13 cellular contexts compared by ENCODE assay signal in the genomic region with DNA sequence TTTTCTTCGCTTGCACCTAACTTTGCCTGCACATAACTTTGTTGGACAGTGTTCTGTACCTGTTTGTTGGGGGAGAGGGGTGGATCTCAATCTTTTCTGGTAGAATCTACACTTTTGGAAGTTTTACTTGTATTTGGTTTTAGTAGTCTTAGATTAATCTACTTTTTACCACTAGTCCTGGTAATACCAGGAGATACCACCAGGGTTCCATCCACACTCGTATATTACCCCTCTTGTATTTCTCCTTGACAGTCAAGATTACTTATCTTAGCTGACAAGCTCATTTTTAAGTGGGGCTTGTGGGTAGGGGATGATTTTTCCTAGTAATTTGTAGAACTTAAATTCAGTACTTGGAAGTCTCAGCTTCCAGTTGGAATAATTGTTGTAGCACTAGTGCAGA. TPM values are rescaled to one million over a fixed set of nuclear protein-coding genes. Genes with fewer than 3 reads are reported as not detected.
A peak's percentile ranks its signal among the peaks of the same experiment; 100 is the strongest.
DNase-seq lines count a peak whose midpoint lies in the region; ATAC-seq, FAIRE-seq and TF ChIP-seq lines count a peak whose summit lies in the region.
"Had no signal": no experiment of that assay in that cellular context is flagged by ENCODE, and none has a peak within 500 bp of the region (broad histone marks: within the 10 kb centered on the region; RNA-seq: fewer than 3 reads in every experiment).

No MANE protein-coding gene starts in this region.

- no peak overlapping the region for H2AK5ac ChIP-seq in mesendoderm (ENCODE audit: low read length)

- no peaks in the 10 kb centered on the region for H3K27me3 ChIP-seq in BJ (ENCODE audit: control insufficient read depth, insufficient read depth, low read length)
- no peaks in the 10 kb centered on the region for H3K27me3 ChIP-seq in HL-60 (ENCODE audit: insufficient read depth, poor library complexity, severe bottlenecking)
- no peaks in the 10 kb centered on the region for H3K27me3 ChIP-seq in breast epithelium
- H3K27me3 ChIP-seq in mesendoderm (ENCODE audit: insufficient read depth, low read length, poor library complexity), result no peaks in the 10 kb centered on the region
- H3K27me3 ChIP-seq in pancreas, result no peaks in the 10 kb centered on the region

- intact Hi-C loops in breast epithelium (cut with DNase I; ENCODE audit: low total_unique reads) (no loop called here), pancreas (cut with DNase I) (no loop called here)

- H2BK15ac ChIP-seq in mesendoderm (replicated peaks; ENCODE audit: low read depth), result no peak overlapping the region

- ATAC-seq in pancreas (no peak), HG03442 (IDR thresholded peaks at IDR 0.05; ENCODE audit: unreplicated experiment) (no peak), GM21529 (IDR thresholded peaks at IDR 0.05; ENCODE audit: unreplicated experiment) (no peak)

- TF ChIP-seq POLR2A in breast epithelium (IDR thresholded peaks at IDR 0.05), result no peak

- no peak overlapping the region for H3K27ac ChIP-seq in HL-60 (replicated peaks)
- no peak overlapping the region for H3K27ac ChIP-seq in breast epithelium
- H3K27ac ChIP-seq in mesendoderm (ENCODE audit: low read depth, low read length), result no peak overlapping the region
- H3K27ac ChIP-seq in pancreas, result no peak overlapping the region
- H3K27ac ChIP-seq: SK-N-MC had no signal

- no peaks in the 10 kb centered on the region for H3K36me3 ChIP-seq in BJ (ENCODE audit: control insufficient read depth, insufficient read depth, low read length)
- no peaks in the 10 kb centered on the region for H3K36me3 ChIP-seq in breast epithelium
- no peaks in the 10 kb centered on the region for H3K36me3 ChIP-seq in mesendoderm (ENCODE audit: control insufficient read depth, insufficient read depth, low read length)
- peaks cover 0 to 13% (median 0%) of the 10 kb centered on the region in 3 donors for H3K36me3 ChIP-seq in pancreas

- no peak overlapping the region for H3K4me2 ChIP-seq in mesendoderm (ENCODE audit: low read length)

- H3K56ac ChIP-seq in mesendoderm (ENCODE audit: low read length), result no peak overlapping the region

- FAIRE-seq in pancreas (lab: Jason Lieb, UNC), result no peak

- no peak overlapping the region for H3K4me3 ChIP-seq in BJ (ENCODE audit: low read depth, low read length)
- H3K4me3 ChIP-seq in HL-60 (replicated peaks; ENCODE audit: insufficient read depth, low read length), result no peak overlapping the region
- no peak overlapping the region for H3K4me3 ChIP-seq in breast epithelium
- no peak overlapping the region for H3K4me3 ChIP-seq in mesendoderm (ENCODE audit: low read length)
- H3K4me3 ChIP-seq in pancreas, result no peak overlapping the region
- H3K4me3 ChIP-seq: SK-N-MC had no signal

- no peak overlapping the region for H3K9ac ChIP-seq in mesendoderm (ENCODE audit: low read length)

- no peak overlapping the region for H3K23ac ChIP-seq in mesendoderm (ENCODE audit: low read length)

- no peaks in the 10 kb centered on the region for H3K9me3 ChIP-seq in breast epithelium
- H3K9me3 ChIP-seq in pancreas, result no peaks in the 10 kb centered on the region

- H4K8ac ChIP-seq in mesendoderm (ENCODE audit: low read depth, low read length), result no peak overlapping the region

- TF ChIP-seq CTCF in BJ (IDR thresholded peaks at IDR 0.05; ENCODE audit: insufficient read depth, low read depth, low read length), result peak; percentile 31
- peak; percentile 7 for TF ChIP-seq CTCF in HL-60 (IDR thresholded peaks at IDR 0.05; ENCODE audit: insufficient read depth, low read length)
- TF ChIP-seq CTCF in breast epithelium (IDR thresholded peaks at IDR 0.05), result peak in 2 of 3 donors; percentile 15 to 37
- peak in 2 of 4 donors; percentile 14 to 15 for TF ChIP-seq CTCF in pancreas (IDR thresholded peaks at IDR 0.05)

- WGBS in mesendoderm (ENCODE audit: extremely low coverage, insufficient coverage, low lambda C conversion rate), result no CpG with 5 or more reads among the region's 2 CpGs
- 91% methylated on average over 2 of the region's 2 CpGs for WGBS in pancreas, 2 donors

- POLR2A ChIA-PET in BJ (lab: Charles Lee), result no interaction called here

- H3K4me1 ChIP-seq in breast epithelium (no peaks in the 10 kb centered on the region), mesendoderm (ENCODE audit: control insufficient read depth, low read depth, low read length) (no peaks in the 10 kb centered on the region), pancreas (peaks cover 4 to 13% (median 13%) of the 10 kb centered on the region in 3 donors)

- CTCF ChIA-PET in BJ (lab: Yijun Ruan, JAX), result interaction anchor here (0.8 to 1.2 kb wide), 3 partner anchors 10 to 26 kb away, joined by 3 to 7 read pairs (median 4); no protein-coding TSS in a partner anchor

- no peaks in the 10 kb centered on the region for H3K79me1 ChIP-seq in mesendoderm (ENCODE audit: low read length)

- no peaks in the 10 kb centered on the region for H3K79me2 ChIP-seq in mesendoderm (ENCODE audit: control insufficient read depth, insufficient read depth, low read length)

- H2BK120ac ChIP-seq in mesendoderm (ENCODE audit: low read depth, low read length), result no peak overlapping the region

- no peak overlapping the region for H3K18ac ChIP-seq in mesendoderm (ENCODE audit: low read length)

- H2BK5ac ChIP-seq in mesendoderm (ENCODE audit: low read length), result no peak overlapping the region

- H4K5ac ChIP-seq in mesendoderm (ENCODE audit: low read length), result no peak overlapping the region

- no peak overlapping the region for H3K4ac ChIP-seq in mesendoderm (ENCODE audit: low read depth, low read length)

- DNase-seq in BJ (ENCODE audit: low read depth) (no peak), HL-60 (ENCODE audit: low read depth in 1 of 2, low spot score in 1 of 2) (no peak), breast epithelium (ENCODE audit: low spot score in 2 of 2) (no peak), mesendoderm (peak; percentile 45), pancreas (no peak), amniotic stem cell (lab: John Stamatoyannopoulos, UW) (no peak)
- DNase-seq: caudate nucleus; NCI-H146; retina; stimulated activated CD8-positive, alpha-beta memory T cell treated with anti-CD3 and anti-CD28 coated beads, Interleukin-4, amount 100 ng/mL, for 48 hours had no signal

RNA-seq across cellular contexts. Expression of a gene that starts 37.3 kb away (rescaled TPM):
- polyA plus RNA-seq in BJ (2011; rRNA removed), result 0.43 and 0.76 TPM in 2 replicates
- polyA minus RNA-seq in BJ (2011; rRNA and poly(A)+ RNA removed), result 0.57 and 1.1 TPM in 2 replicates
- total RNA-seq in breast epithelium, result 1 to 10 TPM in 1 of 3 donors, under 1 TPM in 2; 0.64 to 1.3 (median 0.88) TPM
- 0.35 TPM for polyA plus RNA-seq in mesendoderm (2013, experiment 1 of 2)
- polyA plus RNA-seq in mesendoderm (2013, experiment 2 of 2), result 0.32 TPM
- total RNA-seq in pancreas, result under 1 TPM; 0.18 to 0.50 (median 0.29) TPM
- polyA plus RNA-seq in pancreas, result under 1 TPM; 0.46 to 0.73 TPM

RNA-seq across cellular contexts. Expression of a gene that starts 39.8 kb away (rescaled TPM):
- 8.6 and 21.0 TPM in 2 replicates for polyA plus RNA-seq in BJ (2011; rRNA removed)
- 13.9 and 15.8 TPM in 2 replicates for polyA minus RNA-seq in BJ (2011; rRNA and poly(A)+ RNA removed)
- 10 to 100 TPM; 16.0 to 31.8 (median 26.9) TPM for total RNA-seq in breast epithelium
- polyA plus RNA-seq in mesendoderm (2013, experiment 1 of 2), result 6.0 TPM
- 6.6 TPM for polyA plus RNA-seq in mesendoderm (2013, experiment 2 of 2)
- 10 to 100 TPM; 10.4 to 19.4 (median 12.5) TPM for total RNA-seq in pancreas
- 1 to 10 TPM; 3.3 to 6.0 TPM for polyA plus RNA-seq in pancreas
